Comparison of ENCODE assay signal across 11 cellular contexts in the genomic region with DNA sequence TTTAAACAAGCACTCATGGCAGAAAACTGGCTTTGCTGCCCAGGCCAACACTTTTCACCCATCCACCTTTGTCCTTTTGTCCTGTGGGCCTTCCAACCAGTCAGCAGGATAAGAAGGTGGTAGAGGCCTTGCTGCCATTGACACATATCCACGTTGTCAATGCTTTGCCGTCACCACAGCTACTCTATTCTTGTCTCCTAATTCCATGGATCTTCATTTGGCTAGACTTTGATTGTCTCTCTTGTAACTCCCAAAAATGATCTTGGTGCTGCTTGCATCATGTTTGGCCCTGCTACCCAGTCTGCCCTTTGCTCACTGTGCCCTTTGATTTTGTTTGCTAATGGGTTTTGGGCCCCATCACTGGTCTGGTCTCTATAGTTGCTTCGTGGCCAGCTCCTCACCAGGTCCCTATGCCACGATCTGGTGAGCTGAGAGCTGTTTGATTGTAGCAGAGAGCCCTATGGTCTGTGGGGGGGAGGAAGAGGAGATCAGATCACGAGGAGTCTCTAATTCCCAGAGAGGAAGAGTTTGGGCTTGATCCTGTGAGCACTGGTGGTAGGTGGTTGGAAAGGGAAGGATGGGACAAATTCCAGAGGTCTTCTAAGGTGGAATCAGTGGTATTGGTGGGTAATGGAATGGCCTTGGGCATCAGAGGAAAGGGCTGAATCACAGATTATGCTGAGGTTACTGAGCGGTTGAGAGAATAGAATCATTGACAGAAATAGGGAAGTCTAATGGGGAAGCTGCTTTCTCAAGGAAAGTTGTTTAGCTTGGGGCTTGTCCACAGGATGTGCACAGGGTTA. TPM values are rescaled to one million over a fixed set of nuclear protein-coding genes. Genes with fewer than 3 reads are reported as not detected.
DNase-seq lines count a peak whose midpoint lies in the region; ATAC-seq, FAIRE-seq and TF ChIP-seq lines count a peak whose summit lies in the region.
"Had no signal": no experiment of that assay in that cellular context is flagged by ENCODE, and none has a peak within 500 bp of the region (broad histone marks: within the 10 kb centered on the region; RNA-seq: fewer than 3 reads in every experiment).

No MANE protein-coding gene starts in this region.

- ATAC-seq in HG03432 (IDR thresholded peaks at IDR 0.05; ENCODE audit: unreplicated experiment) (peak; percentile 12), HG03025 (IDR thresholded peaks at IDR 0.05; ENCODE audit: low FRiP score, unreplicated experiment) (no peak)
- ATAC-seq in stimulated activated memory B cell treated with anti-CD40 and anti-IgM and Interleukin-4, amounts not matched to agents 10 μg/mL and 1 μg/mL and 100 μg/mL, for 72 hours, result peak; percentile 53
- no peak for ATAC-seq in activated CD4-positive, alpha-beta T cell treated with anti-CD3 and anti-CD28 coated beads for 36 hours

- H3K4me1 ChIP-seq in keratinocyte (ENCODE audit: control insufficient read depth, extremely low read depth, insufficient read depth, low read length), result peaks cover 31% of the 10 kb centered on the region

- H3K27ac ChIP-seq in keratinocyte (ENCODE audit: control insufficient read depth, insufficient read depth, low read length), result peak overlapping the region; percentile 11
- H3K27ac ChIP-seq: ovary had no signal

- no peaks in the 10 kb centered on the region for H3K79me2 ChIP-seq in keratinocyte (ENCODE audit: control insufficient read depth, insufficient read depth, low read length)

- no peaks in the 10 kb centered on the region for H3K27me3 ChIP-seq in keratinocyte (ENCODE audit: control insufficient read depth, extremely low read depth, insufficient read depth, low read length)
- H3K27me3 ChIP-seq: brain microvascular endothelial cell, ovary had no signal

- no peak overlapping the region for H2AFZ ChIP-seq in keratinocyte (ENCODE audit: control insufficient read depth, low read length)

- POLR2A ChIA-PET in activated CD4-positive, alpha-beta T cell treated with anti-CD3 and anti-CD28 coated beads for 36 hours (lab: Charles Lee), result no interaction called here

- no peaks in the 10 kb centered on the region for H3K9me3 Mint-ChIP-seq in stimulated activated memory B cell treated with anti-CD40 and anti-IgM and Interleukin-4, amounts not matched to agents 10 μg/mL and 1 μg/mL and 100 μg/mL, for 72 hours
- no peaks in the 10 kb centered on the region for H3K9me3 Mint-ChIP-seq in activated CD4-positive, alpha-beta T cell treated with anti-CD3 and anti-CD28 coated beads for 36 hours (ENCODE audit: low read depth)

- CTCF ChIA-PET in activated CD4-positive, alpha-beta T cell treated with anti-CD3 and anti-CD28 coated beads for 36 hours (lab: Charles Lee), result interaction anchor here (0.9 to 5.3 kb wide), 21 partner anchors 7 to 86 kb away, joined by 3 to 68 read pairs (median 8); no protein-coding TSS in a partner anchor

- peaks cover 7% of the 10 kb centered on the region for H3K4me1 Mint-ChIP-seq in stimulated activated memory B cell treated with anti-CD40 and anti-IgM and Interleukin-4, amounts not matched to agents 10 μg/mL and 1 μg/mL and 100 μg/mL, for 72 hours
- peaks cover 27% of the 10 kb centered on the region for H3K4me1 Mint-ChIP-seq in activated CD4-positive, alpha-beta T cell treated with anti-CD3 and anti-CD28 coated beads for 36 hours

- FAIRE-seq in keratinocyte (lab: Jason Lieb, UNC), result no peak

- no peaks in the 10 kb centered on the region for H3K9me3 ChIP-seq in keratinocyte (ENCODE audit: control insufficient read depth, low read depth, low read length)
- H3K9me3 ChIP-seq: ovary had no signal

- H3K36me3 ChIP-seq in keratinocyte (ENCODE audit: control insufficient read depth in 2 of 2, extremely low read depth in 1 of 2, insufficient read depth in 2 of 2, low read length in 2 of 2), result peaks cover 2 to 7% of the 10 kb centered on the region in 2 experiments
- H3K36me3 ChIP-seq: ovary had no signal

- TF ChIP-seq CTCF in keratinocyte (optimal IDR thresholded peaks at IDR 0.05 in 1 of 3, IDR thresholded peaks at IDR 0.05 in 1 of 3, conservative IDR thresholded peaks at IDR 0.05 in 1 of 3; ENCODE audit: extremely low read depth in 1 of 3, insufficient read depth in 2 of 3, low read length in 3 of 3), result no peak

- peak; percentile 98 for DNase-seq in RPMI7951 (ENCODE audit: low read depth)
- DNase-seq in keratinocyte (ENCODE audit: low read depth, low spot score), result no peak
- no peak for DNase-seq in activated CD4-positive, alpha-beta T cell treated with anti-CD3 and anti-CD28 coated beads for 36 hours
- DNase-seq in occipital lobe (lab: John Stamatoyannopoulos, UW), result no peak
- no peak for DNase-seq in anterior cingulate cortex (lab: John Stamatoyannopoulos, UW)
- DNase-seq: brain microvascular endothelial cell, NCI-H1436 treated with DMSO at 0.1 percent for 48 hours had no signal

- H4K20me1 ChIP-seq in keratinocyte (ENCODE audit: control insufficient read depth, extremely low read depth, insufficient read depth, low read length), result no peaks in the 10 kb centered on the region

- H3K36me3 Mint-ChIP-seq in stimulated activated memory B cell treated with anti-CD40 and anti-IgM and Interleukin-4, amounts not matched to agents 10 μg/mL and 1 μg/mL and 100 μg/mL, for 72 hours, result peaks cover 36% of the 10 kb centered on the region
- peaks cover 19% of the 10 kb centered on the region for H3K36me3 Mint-ChIP-seq in activated CD4-positive, alpha-beta T cell treated with anti-CD3 and anti-CD28 coated beads for 36 hours (ENCODE audit: low read depth)

- dilution Hi-C loops in keratinocyte (cut with MboI; ENCODE audit: extremely low pct_ligation_motif_present, low sequenced_read_pairs), result no loop called here

- H3K9ac ChIP-seq in keratinocyte (ENCODE audit: control insufficient read depth, extremely low read depth, insufficient read depth, low read length), result no peak overlapping the region

- H3K4me2 ChIP-seq in keratinocyte (ENCODE audit: control insufficient read depth, extremely low read depth, insufficient read depth, low read depth, low read length), result no peak overlapping the region

- H3K27me3 Mint-ChIP-seq in stimulated activated memory B cell treated with anti-CD40 and anti-IgM and Interleukin-4, amounts not matched to agents 10 μg/mL and 1 μg/mL and 100 μg/mL, for 72 hours, result no peaks in the 10 kb centered on the region
- H3K27me3 Mint-ChIP-seq in activated CD4-positive, alpha-beta T cell treated with anti-CD3 and anti-CD28 coated beads for 36 hours, result no peaks in the 10 kb centered on the region

- H3K27ac Mint-ChIP-seq in stimulated activated memory B cell treated with anti-CD40 and anti-IgM and Interleukin-4, amounts not matched to agents 10 μg/mL and 1 μg/mL and 100 μg/mL, for 72 hours, result no peak overlapping the region
- no peak overlapping the region for H3K27ac Mint-ChIP-seq in activated CD4-positive, alpha-beta T cell treated with anti-CD3 and anti-CD28 coated beads for 36 hours

- no peak overlapping the region for H3K4me3 Mint-ChIP-seq in stimulated activated memory B cell treated with anti-CD40 and anti-IgM and Interleukin-4, amounts not matched to agents 10 μg/mL and 1 μg/mL and 100 μg/mL, for 72 hours
- no peak overlapping the region for H3K4me3 Mint-ChIP-seq in activated CD4-positive, alpha-beta T cell treated with anti-CD3 and anti-CD28 coated beads for 36 hours

- no peak overlapping the region for H3K4me3 ChIP-seq in keratinocyte (ENCODE audit: control insufficient read depth in 2 of 3, extremely low read depth in 1 of 3, insufficient read depth in 2 of 3, low read depth in 1 of 3, low read length in 3 of 3)
- H3K4me3 ChIP-seq: ovary had no signal

- intact Hi-C loops in activated CD4-positive, alpha-beta T cell treated with anti-CD3 and anti-CD28 coated beads for 36 hours (cut with DNase I, micrococcal nuclease), result loop anchor here (1.0 to 5.0 kb wide), 4 partner anchors 38 to 231 kb away; a partner anchor contains a TSS

- no peaks in the 10 kb centered on the region for H3K9me1 ChIP-seq in keratinocyte (ENCODE audit: control insufficient read depth, extremely low read depth, insufficient read depth, low read length)

RNA-seq across cellular contexts. Expression of a gene that starts 40.3 kb away (rescaled TPM):
- total RNA-seq in RPMI7951 (2014; rRNA removed; shearing (Covaris generic)), result 237 and 261 TPM in 2 replicates
- 22.8 to 32.9 TPM (median 23.0 TPM) in 3 replicates for polyA plus RNA-seq in keratinocyte
- polyA plus RNA-seq in keratinocyte (2011; ENCODE audit: low read depth), result 13.4 TPM
- polyA plus RNA-seq in keratinocyte (2011; cell fraction: cytosol; rRNA removed), result 10.2 and 12.6 TPM in 2 replicates
- 32.7 and 34.4 TPM in 2 replicates for polyA plus RNA-seq in keratinocyte (2011; cell fraction: nucleus; rRNA removed)
- 6.4 and 23.6 TPM in 2 replicates for polyA plus RNA-seq in keratinocyte (2012; ENCODE audit: low replicate concordance)
- 74.6 to 119 TPM (median 84.7 TPM) in 3 replicates for polyA minus RNA-seq in keratinocyte
- 16.1 TPM for polyA minus RNA-seq in keratinocyte (2011; cell fraction: cytosol; rRNA and poly(A)+ RNA removed)
- 36.3 and 71.1 TPM in 2 replicates for polyA minus RNA-seq in keratinocyte (2011; cell fraction: nucleus; rRNA and poly(A)+ RNA removed)
- total RNA-seq in activated CD4-positive, alpha-beta T cell treated with anti-CD3 and anti-CD28 coated beads for 36 hours, result 10 to 100 TPM; 41.5 to 52.1 TPM
- total RNA-seq in occipital lobe, result 55.2 TPM

Comparison
In these comparisons a context has a peak if more than half of its experiments do, and no peak if none do; other contexts are left out.
1. ATAC-seq: peak in HG03432 (single experiment) and stimulated activated memory B cell treated with anti-CD40 and anti-IgM and Interleukin-4, amounts not matched to agents 10 μg/mL and 1 μg/mL and 100 μg/mL, for 72 hours (single experiment); none in activated CD4-positive, alpha-beta T cell treated with anti-CD3 and anti-CD28 coated beads for 36 hours (single experiment) and HG03025 (single experiment).